In the genomic region with DNA sequence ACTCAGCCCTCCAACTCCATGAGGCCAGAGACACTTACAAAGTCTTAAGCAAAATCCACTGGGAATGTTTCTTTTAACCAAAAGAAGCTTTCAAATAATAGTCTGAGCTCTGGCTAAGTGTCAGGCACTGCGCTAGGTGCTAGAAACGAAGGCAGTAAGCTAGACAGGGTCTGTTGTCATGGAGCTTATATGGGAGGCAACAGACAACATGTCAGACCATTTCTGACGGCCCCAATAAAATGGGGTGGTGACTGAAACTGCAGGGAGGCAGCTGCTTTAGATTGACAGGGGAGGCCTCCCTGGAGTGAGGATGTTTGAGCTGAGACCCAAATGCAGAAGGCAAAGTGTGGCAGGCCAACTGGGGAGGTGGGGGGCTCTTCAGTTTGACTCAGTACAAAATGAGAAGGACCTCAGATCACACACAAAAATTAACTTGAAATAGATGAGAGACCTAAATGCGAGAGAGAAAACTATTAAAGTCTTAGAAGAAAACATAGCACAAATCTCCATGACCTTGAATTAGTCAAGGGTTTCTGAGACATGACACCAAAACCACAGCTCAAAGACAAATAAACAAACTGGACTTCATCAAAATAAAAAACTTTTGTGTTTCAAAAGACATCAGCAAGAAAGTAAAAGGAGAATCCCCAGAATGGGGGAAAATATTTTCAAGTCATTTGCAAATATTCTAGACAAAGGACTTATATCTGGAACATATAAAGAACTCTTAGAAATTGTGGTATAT, we compare ENCODE assay signal across 16 cellular contexts. TPM values are rescaled to one million over a fixed set of nuclear protein-coding genes. Genes with fewer than 3 reads are reported as not detected.
A peak's percentile ranks its signal among the peaks of the same experiment; 100 is the strongest.
DNase-seq lines count a peak whose midpoint lies in the region; FAIRE-seq lines count a peak whose summit lies in the region.
"Had no signal": no experiment of that assay in that cellular context is flagged by ENCODE, and none has a peak within 500 bp of the region (broad histone marks: within the 10 kb centered on the region; RNA-seq: fewer than 3 reads in every experiment).

No MANE protein-coding gene starts in this region.

- H3K4me3 ChIP-seq in adipocyte (ENCODE audit: low read length) = no peak overlapping the region
- H3K4me3 ChIP-seq in stomach smooth muscle (ENCODE audit: low read length in 2 of 2) = no peak overlapping the region

- no peaks in the 10 kb centered on the region for H3K9me3 ChIP-seq in adipocyte (ENCODE audit: control insufficient read depth, low read length)
- H3K9me3 ChIP-seq in stomach smooth muscle (ENCODE audit: control insufficient read depth in 2 of 2, low read length in 2 of 2) = no peaks in the 10 kb centered on the region

- H3K4me1 ChIP-seq in adipocyte (ENCODE audit: control insufficient read depth, insufficient read depth, low read length) (no peaks in the 10 kb centered on the region), stomach smooth muscle (ENCODE audit: control insufficient read depth, insufficient read depth, low read length) (peaks cover 15% of the 10 kb centered on the region)

- H3K9ac ChIP-seq in adipocyte (ENCODE audit: low read length) (no peak overlapping the region), stomach smooth muscle (ENCODE audit: low read length in 2 of 2) (peak overlapping the region in 1 of 2 donors; percentile 6)

- DNase-seq in ELR (ENCODE audit: low read depth) (peak; percentile 56), adipocyte (ENCODE audit: low read depth) (peak; percentile 55), left kidney (ENCODE audit: low read depth, low spot score) (peak; percentile 66), GM19239 (ENCODE audit: insufficient read length, low spot score) (no peak), occipital lobe (lab: John Stamatoyannopoulos, UW) (no peak), NCI-H510A (lab: John Stamatoyannopoulos, UW) (no peak), NCI-H1930 (lab: John Stamatoyannopoulos, UW) (no peak)
- DNase-seq: activated CD4-positive, alpha-beta T cell treated with anti-CD3 and anti-CD28 coated beads, Interleukin-2, amount 50 U/mL, for 48 hours; activated naive CD8-positive, alpha-beta T cell treated with anti-CD3 and anti-CD28 coated beads for 36 hours; activated T-cell treated with anti-CD3 and anti-CD28 coated beads, Interleukin-2, amount 50 U/mL, for 4 hours; AML-193; DMS153; effector memory CD8-positive, alpha-beta T cell; natural killer cell; NCI-H2081 treated with DMSO at 0.1 percent for 48 hours had no signal

- H3K36me3 ChIP-seq in adipocyte (ENCODE audit: control insufficient read depth, insufficient read depth, low read length, severe bottlenecking) (no peaks in the 10 kb centered on the region), stomach smooth muscle (ENCODE audit: control insufficient read depth in 2 of 2, insufficient read depth in 2 of 2, low read length in 2 of 2) (no peaks in the 10 kb centered on the region)

- H3K27ac ChIP-seq in stomach smooth muscle (ENCODE audit: low read length) = peak overlapping the region; percentile 24

- FAIRE-seq in GM19239 (lab: Jason Lieb, UNC) = no peak

- H3K27me3 ChIP-seq in adipocyte (replicated peaks; ENCODE audit: control insufficient read depth, insufficient read depth, low read length) = no peaks in the 10 kb centered on the region
- H3K27me3 ChIP-seq in stomach smooth muscle (ENCODE audit: control insufficient read depth in 1 of 2, insufficient read depth in 2 of 2, low read length in 2 of 2) = no peaks in the 10 kb centered on the region

RNA-seq across cellular contexts. Expression of gene SH3PXD2A, which starts 40.6 kb away (rescaled TPM):
- 8.7 TPM for total RNA-seq in occipital lobe

Comparison
In these comparisons a context has a peak if more than half of its experiments do, and no peak if none do; other contexts are left out.
1. DNase-seq: peak in ELR (single experiment), adipocyte (single experiment) and left kidney (single experiment); none in GM19239 (single experiment), occipital lobe (single experiment), NCI-H510A (single experiment) and NCI-H1930 (0 of 2).